2 cellular contexts compared by ENCODE assay signal in the genomic region with DNA sequence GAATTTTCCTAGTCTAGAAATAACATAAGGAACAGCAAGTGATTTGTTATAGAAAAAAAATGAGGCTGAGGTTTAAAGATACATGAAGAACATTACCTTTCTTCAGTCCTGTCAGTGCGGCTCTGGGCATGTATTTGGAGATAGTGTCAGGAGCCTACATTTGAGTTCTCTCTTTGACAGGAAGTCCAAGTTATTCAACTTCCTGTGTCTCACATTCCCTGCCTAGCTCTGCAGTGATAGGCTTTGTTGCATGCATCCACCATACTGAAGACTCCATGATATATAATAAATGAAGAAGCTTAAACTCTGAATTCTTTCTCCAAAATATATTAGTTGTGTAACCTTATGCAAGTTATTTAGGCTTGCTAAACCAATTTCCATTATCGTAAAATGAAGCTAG.
TF ChIP-seq lines count a peak whose summit lies in the region.

No MANE protein-coding gene starts in this region.

TF ChIP-seq in SK-N-SH, 30 proteins besides CTCF, POLR2A, EP300 and RAD21 (continued from another document):
- TF ChIP-seq, protein P1, sequence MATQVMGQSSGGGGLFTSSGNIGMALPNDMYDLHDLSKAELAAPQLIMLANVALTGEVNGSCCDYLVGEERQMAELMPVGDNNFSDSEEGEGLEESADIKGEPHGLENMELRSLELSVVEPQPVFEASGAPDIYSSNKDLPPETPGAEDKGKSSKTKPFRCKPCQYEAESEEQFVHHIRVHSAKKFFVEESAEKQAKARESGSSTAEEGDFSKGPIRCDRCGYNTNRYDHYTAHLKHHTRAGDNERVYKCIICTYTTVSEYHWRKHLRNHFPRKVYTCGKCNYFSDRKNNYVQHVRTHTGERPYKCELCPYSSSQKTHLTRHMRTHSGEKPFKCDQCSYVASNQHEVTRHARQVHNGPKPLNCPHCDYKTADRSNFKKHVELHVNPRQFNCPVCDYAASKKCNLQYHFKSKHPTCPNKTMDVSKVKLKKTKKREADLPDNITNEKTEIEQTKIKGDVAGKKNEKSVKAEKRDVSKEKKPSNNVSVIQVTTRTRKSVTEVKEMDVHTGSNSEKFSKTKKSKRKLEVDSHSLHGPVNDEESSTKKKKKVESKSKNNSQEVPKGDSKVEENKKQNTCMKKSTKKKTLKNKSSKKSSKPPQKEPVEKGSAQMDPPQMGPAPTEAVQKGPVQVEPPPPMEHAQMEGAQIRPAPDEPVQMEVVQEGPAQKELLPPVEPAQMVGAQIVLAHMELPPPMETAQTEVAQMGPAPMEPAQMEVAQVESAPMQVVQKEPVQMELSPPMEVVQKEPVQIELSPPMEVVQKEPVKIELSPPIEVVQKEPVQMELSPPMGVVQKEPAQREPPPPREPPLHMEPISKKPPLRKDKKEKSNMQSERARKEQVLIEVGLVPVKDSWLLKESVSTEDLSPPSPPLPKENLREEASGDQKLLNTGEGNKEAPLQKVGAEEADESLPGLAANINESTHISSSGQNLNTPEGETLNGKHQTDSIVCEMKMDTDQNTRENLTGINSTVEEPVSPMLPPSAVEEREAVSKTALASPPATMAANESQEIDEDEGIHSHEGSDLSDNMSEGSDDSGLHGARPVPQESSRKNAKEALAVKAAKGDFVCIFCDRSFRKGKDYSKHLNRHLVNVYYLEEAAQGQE (IDR thresholded peaks at IDR 0.05; ENCODE audit: low read depth, low read length), result no peak
- TF ChIP-seq, protein P2, sequence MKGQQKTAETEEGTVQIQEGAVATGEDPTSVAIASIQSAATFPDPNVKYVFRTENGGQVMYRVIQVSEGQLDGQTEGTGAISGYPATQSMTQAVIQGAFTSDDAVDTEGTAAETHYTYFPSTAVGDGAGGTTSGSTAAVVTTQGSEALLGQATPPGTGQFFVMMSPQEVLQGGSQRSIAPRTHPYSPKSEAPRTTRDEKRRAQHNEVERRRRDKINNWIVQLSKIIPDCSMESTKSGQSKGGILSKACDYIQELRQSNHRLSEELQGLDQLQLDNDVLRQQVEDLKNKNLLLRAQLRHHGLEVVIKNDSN (IDR thresholded peaks at IDR 0.05; ENCODE audit: borderline replicate concordance, low read depth), result no peak
- TF ChIP-seq YY1 (IDR thresholded peaks at IDR 0.05; ENCODE audit: low read depth) (no peak), JUND (IDR thresholded peaks at IDR 0.05) (no peak), SMC3 (IDR thresholded peaks at IDR 0.05; ENCODE audit: low read depth, low read length) (no peak)

TF ChIP-seq in SK-N-SH treated with all-trans-retinoic acid at 6 μM for 48 hours, 23 proteins besides CTCF, POLR2A, EP300 and RAD21 (continued from another document):
- TF ChIP-seq TSHZ2 (CRISPR knock-in tag; IDR thresholded peaks at IDR 0.05), result no peak
- TF ChIP-seq ISL1 (CRISPR knock-in tag; IDR thresholded peaks at IDR 0.05), result no peak
- no peak for TF ChIP-seq ZFP30 (CRISPR knock-in tag; IDR thresholded peaks at IDR 0.05)
- TF ChIP-seq PATZ1 (CRISPR knock-in tag; IDR thresholded peaks at IDR 0.05; ENCODE audit: borderline replicate concordance), result no peak
TF ChIP-seq in SK-N-SH treated with all-trans-retinoic acid at 6 μM for 48 hours: peak in this region for 0.
